Comparison of ENCODE assay signal across 8 cellular contexts in the genomic region with DNA sequence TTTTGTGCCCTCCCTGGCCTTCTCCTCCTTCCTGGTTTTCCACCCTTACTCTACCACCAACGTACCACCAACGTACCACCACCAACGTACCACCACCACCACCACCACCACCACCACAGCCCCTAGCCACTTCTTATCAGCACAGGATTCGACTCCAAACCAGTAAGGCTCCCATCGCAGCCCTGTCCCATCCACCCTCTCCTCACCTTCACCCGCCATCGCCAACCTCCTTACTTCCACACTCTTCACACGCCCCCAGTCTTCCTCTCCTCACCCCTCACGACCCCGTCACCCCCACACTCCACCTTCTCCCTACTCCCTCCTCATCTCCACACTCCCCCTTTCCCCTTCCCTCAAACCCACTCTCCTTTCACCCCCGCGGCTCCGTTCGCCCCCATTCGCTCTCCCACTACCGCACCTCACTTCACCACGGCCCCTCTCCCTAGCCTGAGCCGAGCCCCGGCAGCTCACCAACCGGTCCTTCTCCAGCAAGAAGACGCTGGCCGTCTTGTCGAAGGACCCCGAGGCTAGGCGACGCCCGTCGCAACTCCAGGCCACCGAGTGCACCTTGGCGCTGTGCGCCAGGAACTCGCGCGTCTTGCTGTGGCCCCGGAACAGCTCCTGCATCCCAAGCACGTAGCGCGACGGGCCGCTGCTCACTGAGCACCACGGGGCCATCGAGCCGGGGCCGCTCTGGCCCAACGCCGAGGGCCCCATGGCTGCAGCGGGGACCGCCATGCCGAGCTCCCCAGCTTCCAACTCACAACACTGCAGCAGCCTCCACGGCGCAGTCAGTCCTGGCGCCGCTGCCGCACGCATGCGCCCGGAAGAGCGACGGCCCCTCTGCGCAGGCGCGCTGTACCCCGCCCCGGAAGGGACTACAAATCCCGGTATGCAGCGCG. TPM values are rescaled to one million over a fixed set of nuclear protein-coding genes. Genes with fewer than 3 reads are reported as not detected.
DNase-seq lines count a peak whose midpoint lies in the region; ATAC-seq and TF ChIP-seq lines count a peak whose summit lies in the region.
"Not testable (repeated sequence)": the region's sequence is repeated elsewhere in the genome, so short reads cannot be mapped to it uniquely, and the experiment has no call there.

A gene with protein sequence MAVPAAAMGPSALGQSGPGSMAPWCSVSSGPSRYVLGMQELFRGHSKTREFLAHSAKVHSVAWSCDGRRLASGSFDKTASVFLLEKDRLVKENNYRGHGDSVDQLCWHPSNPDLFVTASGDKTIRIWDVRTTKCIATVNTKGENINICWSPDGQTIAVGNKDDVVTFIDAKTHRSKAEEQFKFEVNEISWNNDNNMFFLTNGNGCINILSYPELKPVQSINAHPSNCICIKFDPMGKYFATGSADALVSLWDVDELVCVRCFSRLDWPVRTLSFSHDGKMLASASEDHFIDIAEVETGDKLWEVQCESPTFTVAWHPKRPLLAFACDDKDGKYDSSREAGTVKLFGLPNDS (minus strand): TSS at position 845 of the 902 bp plus-strand sequence. CDS start 107 bp downstream, at position 738.

- H2AFZ ChIP-seq in neural cell (ENCODE audit: low read depth, low read length), result not testable (repeated sequence)

- not testable (repeated sequence) for H3K4me2 ChIP-seq in neural cell (ENCODE audit: low read length)

- ATAC-seq in GM21423 (IDR thresholded peaks at IDR 0.05; ENCODE audit: unreplicated experiment) (peak; percentile 98), HG03469 (IDR thresholded peaks at IDR 0.05; ENCODE audit: unreplicated experiment) (peak; percentile 91)

- TF ChIP-seq EP300 in neural cell (conservative IDR thresholded peaks at IDR 0.05; ENCODE audit: poor library complexity, severe bottlenecking), result not testable (repeated sequence)

- not testable (repeated sequence) for H3K79me2 ChIP-seq in neural cell (replicated peaks; ENCODE audit: insufficient read depth, low read length)

- 1% methylated on average over 31 to 53 of the region's 67 CpGs for WGBS in adipose tissue, 3 donors

- H4K20me1 ChIP-seq in neural cell (ENCODE audit: insufficient read depth), result not testable (repeated sequence)

- H3F3A ChIP-seq in neural cell (ENCODE audit: insufficient read depth, low read length, poor library complexity, severe bottlenecking), result not testable (repeated sequence)

- not testable (repeated sequence) for H3K27me3 ChIP-seq in neural cell (ENCODE audit: insufficient read depth, low read depth, low read length)

- TF ChIP-seq RAD21 in neural cell (conservative IDR thresholded peaks at IDR 0.05), result not testable (repeated sequence)

- H3K36me3 ChIP-seq in neural cell (ENCODE audit: insufficient read depth, low read length), result not testable (repeated sequence)

- H3K9ac ChIP-seq in neural cell (ENCODE audit: low read length), result peak within 1 kb of the TSS; percentile 34

- DNase-seq in CMK (ENCODE audit: low read depth) (peak; percentile 36), T-helper 2 cell (peak; percentile 48 to 89 (median 69)), glomerular endothelial cell (ENCODE audit: extremely low read depth, low read depth, low spot score) (peak; percentile 9)
- DNase-seq in stimulated activated CD8-positive, alpha-beta memory T cell treated with anti-CD3 and anti-CD28 coated beads, Interleukin-2, amount 100 ng/mL, for 48 hours (ENCODE audit: low read depth in 2 of 2), result peak; percentile 47 to 67

- H3K27ac ChIP-seq in adipose tissue (ENCODE audit: low read depth, low read length); neural cell (ENCODE audit: low read length): not testable (repeated sequence)

- H3K4me3 ChIP-seq in neural cell (ENCODE audit: low read length), result peak within 1 kb of the TSS; percentile 61

- H3K9me3 ChIP-seq in neural cell (ENCODE audit: low read length), result not testable (repeated sequence)

- not testable (repeated sequence) for H3K9me2 ChIP-seq in neural cell (ENCODE audit: insufficient read depth, low read length)

- TF ChIP-seq CTCF in neural cell (IDR thresholded peaks at IDR 0.05; ENCODE audit: poor library complexity, severe bottlenecking), result peak; percentile 40

TF ChIP-seq in neural cell, 6 proteins besides CTCF, POLR2A, EP300 and RAD21:
- peak; percentile 55 for TF ChIP-seq POLR2AphosphoS5 (IDR thresholded peaks at IDR 0.05)
- TF ChIP-seq MXI1 (conservative IDR thresholded peaks at IDR 0.05; ENCODE audit: poor library complexity, severe bottlenecking), result peak; percentile 74
- peak; percentile 42 for TF ChIP-seq SMC3 (conservative IDR thresholded peaks at IDR 0.05; ENCODE audit: poor library complexity)
TF ChIP-seq in neural cell: peak in this region for 3; not testable (repeated sequence) for 3.

RNA-seq across cellular contexts. Expression of the gene that starts here (rescaled TPM):
- polyA plus RNA-seq in adipose tissue, result 10 to 100 TPM; 14.4 to 18.0 (median 17.0) TPM
- 56.9 and 60.3 TPM in 2 replicates for total RNA-seq in glomerular endothelial cell
- polyA plus RNA-seq in neural cell, result 44.6 and 50.3 TPM in 2 replicates
- 33.4 and 34.4 TPM in 2 replicates for polyA minus RNA-seq in neural cell

Comparison
In these comparisons a context has a peak if more than half of its experiments do, and no peak if none do; other contexts are left out.
1. DNase-seq: peak in every context shown above with its lines; median percentile 69 in T-helper 2 cell; 57 in stimulated activated CD8-positive, alpha-beta memory T cell treated with anti-CD3 and anti-CD28 coated beads, Interleukin-2, amount 100 ng/mL, for 48 hours; 36 in CMK; 9 in glomerular endothelial cell.